In the genomic region with DNA sequence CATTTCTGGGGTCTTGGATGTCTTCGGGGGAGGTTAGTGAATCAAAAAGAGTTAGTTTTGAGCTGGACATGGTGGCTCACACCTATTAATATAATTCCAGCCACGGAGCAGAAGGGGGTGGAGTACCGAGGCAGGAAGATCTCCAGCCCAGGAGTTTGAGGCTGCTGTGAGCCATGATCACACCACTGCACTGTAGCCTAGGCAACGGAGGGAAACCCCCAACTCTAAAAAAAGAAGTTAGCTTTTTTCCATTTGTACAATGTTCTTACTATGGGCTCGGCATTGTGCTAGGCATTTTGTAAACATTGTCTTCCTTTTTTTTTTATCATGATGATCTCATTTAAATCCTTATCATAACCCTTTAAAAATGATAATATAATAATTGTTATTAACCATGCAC, we compare ENCODE assay signal across 11 cellular contexts. TPM values are rescaled to one million over a fixed set of nuclear protein-coding genes. Genes with fewer than 3 reads are reported as not detected.
DNase-seq lines count a peak whose midpoint lies in the region; ATAC-seq and TF ChIP-seq lines count a peak whose summit lies in the region.
"Had no signal": no experiment of that assay in that cellular context is flagged by ENCODE, and none has a peak within 500 bp of the region (broad histone marks: within the 10 kb centered on the region; RNA-seq: fewer than 3 reads in every experiment).

No MANE protein-coding gene starts in this region.

- BruUV-seq in mammary epithelial cell (replicated peaks; lab: Mats Ljungman, UMichigan) = no TSS peak

- no peaks in the 10 kb centered on the region for H3K27me3 Mint-ChIP-seq in activated B cell treated with CpG ODN at 0.5 μM for 24 hours

- H3K79me2 ChIP-seq in mammary epithelial cell (ENCODE audit: insufficient read depth, low read length) (no peaks in the 10 kb centered on the region), smooth muscle cell (ENCODE audit: low read depth) (no peaks in the 10 kb centered on the region)

- no peak overlapping the region for H3K4me3 ChIP-seq in mammary epithelial cell (replicated peaks in 1 of 3; ENCODE audit: insufficient read depth in 1 of 3, low read depth in 2 of 3, low read length in 3 of 3)
- no peak overlapping the region for H3K4me3 ChIP-seq in breast epithelium
- no peak overlapping the region for H3K4me3 ChIP-seq in smooth muscle cell
- H3K4me3 ChIP-seq: Peyer's patch, skin epidermis had no signal

- TF ChIP-seq CTCF in mammary epithelial cell (conservative IDR thresholded peaks at IDR 0.05 in 1 of 2, IDR thresholded peaks at IDR 0.05 in 1 of 2; ENCODE audit: extremely low read depth in 1 of 2, insufficient read depth in 1 of 2, low read depth in 1 of 2, low read length in 2 of 2) (no peak), breast epithelium (IDR thresholded peaks at IDR 0.05) (no peak), activated B cell treated with CpG ODN at 0.5 μM for 24 hours (IDR thresholded peaks at IDR 0.05) (no peak), smooth muscle cell (IDR thresholded peaks at IDR 0.05; ENCODE audit: borderline replicate concordance, insufficient read depth, poor library complexity, severe bottlenecking) (no peak)

- no peaks in the 10 kb centered on the region for H3K9me3 ChIP-seq in mammary epithelial cell (replicated peaks; ENCODE audit: insufficient read depth, low read length)
- H3K9me3 ChIP-seq in breast epithelium = no peaks in the 10 kb centered on the region
- H3K9me3 ChIP-seq in smooth muscle cell (replicated peaks; ENCODE audit: low read depth) = no peaks in the 10 kb centered on the region
- H3K9me3 ChIP-seq: Peyer's patch had no signal

- H3K9ac ChIP-seq in mammary epithelial cell (ENCODE audit: insufficient read depth, low read length) = no peak overlapping the region
- H3K9ac ChIP-seq in smooth muscle cell (ENCODE audit: low read depth) = no peak overlapping the region

- H3K36me3 ChIP-seq in mammary epithelial cell (ENCODE audit: insufficient read depth, low read length) (no peaks in the 10 kb centered on the region), breast epithelium (no peaks in the 10 kb centered on the region), smooth muscle cell (ENCODE audit: low read depth) (no peaks in the 10 kb centered on the region)
- H3K36me3 ChIP-seq: Peyer's patch had no signal

- dilution Hi-C loops in mammary epithelial cell (cut with HindIII; ENCODE audit: low sequenced_read_pairs) = no loop called here

- no peaks in the 10 kb centered on the region for H3F3A ChIP-seq in smooth muscle cell (ENCODE audit: low read depth)

- in situ Hi-C loops in mammary epithelial cell (cut with MboI; ENCODE audit: low sequenced_read_pairs in 2 of 2) = loop anchor here in 1 of 2 donors (10.0 kb wide), 1 partner anchor 82 kb away; no protein-coding TSS in a partner anchor

- H4K20me1 ChIP-seq in mammary epithelial cell (ENCODE audit: insufficient read depth, low read length) (no peaks in the 10 kb centered on the region), smooth muscle cell (ENCODE audit: low read depth) (no peaks in the 10 kb centered on the region)

- H3K4me3 Mint-ChIP-seq in activated B cell treated with CpG ODN at 0.5 μM for 24 hours = peak overlapping the region; percentile 73

- no peaks in the 10 kb centered on the region for H3K36me3 Mint-ChIP-seq in activated B cell treated with CpG ODN at 0.5 μM for 24 hours (ENCODE audit: low read depth)

- H3K27ac Mint-ChIP-seq in activated B cell treated with CpG ODN at 0.5 μM for 24 hours = peak overlapping the region; percentile 87

- TF ChIP-seq POLR2A in breast epithelium (IDR thresholded peaks at IDR 0.05) = no peak

- H3K27me3 ChIP-seq in mammary epithelial cell (ENCODE audit: insufficient read depth, low read length) (no peaks in the 10 kb centered on the region), breast epithelium (peaks cover 0 to 25% of the 10 kb centered on the region in 2 donors), smooth muscle cell (ENCODE audit: low read depth) (no peaks in the 10 kb centered on the region)
- H3K27me3 ChIP-seq: Peyer's patch had no signal

- H3K9me3 Mint-ChIP-seq in activated B cell treated with CpG ODN at 0.5 μM for 24 hours = no peaks in the 10 kb centered on the region

- DNase-seq in mammary epithelial cell = no peak
- DNase-seq in breast epithelium (ENCODE audit: low spot score in 2 of 2) = no peak
- DNase-seq in activated B cell treated with CpG ODN at 0.5 μM for 24 hours = no peak
- DNase-seq in smooth muscle cell (lab: John Stamatoyannopoulos, UW; ENCODE audit: unreplicated experiment) = no peak
- DNase-seq in LoVo (ENCODE audit: low spot score) = no peak
- DNase-seq: DMS53, Peyer's patch, trophoblast cell had no signal

- H3K4me1 Mint-ChIP-seq in activated B cell treated with CpG ODN at 0.5 μM for 24 hours = peaks cover 6% of the 10 kb centered on the region

- H2AFZ ChIP-seq in mammary epithelial cell (ENCODE audit: low read depth, low read length) = peak overlapping the region; percentile 28
- peak overlapping the region; percentile 24 for H2AFZ ChIP-seq in smooth muscle cell (ENCODE audit: low read depth)

- CTCF ChIA-PET in mammary epithelial cell (lab: Charles Lee; ENCODE audit: low non-redundant PET) = no interaction called here
- CTCF ChIA-PET in activated B cell treated with CpG ODN at 0.5 μM for 24 hours (lab: Charles Lee) = no interaction called here

- no peaks in the 10 kb centered on the region for H3K4me1 ChIP-seq in mammary epithelial cell (ENCODE audit: insufficient read depth, low read length)
- H3K4me1 ChIP-seq in breast epithelium = no peaks in the 10 kb centered on the region
- H3K4me1 ChIP-seq in smooth muscle cell (ENCODE audit: low read depth) = no peaks in the 10 kb centered on the region
- H3K4me1 ChIP-seq: Peyer's patch had no signal

- H3K4me2 ChIP-seq in mammary epithelial cell (ENCODE audit: insufficient read depth, low read depth, low read length) (no peak overlapping the region), smooth muscle cell (no peak overlapping the region)

- POLR2A ChIA-PET in activated B cell treated with CpG ODN at 0.5 μM for 24 hours (lab: Charles Lee) = interaction anchor here (0.9 to 1.3 kb wide), 2 partner anchors 9 to 38 kb away, joined by 3 to 11 read pairs; a partner anchor contains a TSS

- ATAC-seq in activated B cell treated with CpG ODN at 0.5 μM for 24 hours (ENCODE audit: low read depth) (peak; percentile 94), GM21447 (IDR thresholded peaks at IDR 0.05; ENCODE audit: unreplicated experiment) (no peak)

- 26% methylated on average over 5 of the region's 5 CpGs for WGBS in mammary epithelial cell (ENCODE audit: low coverage, missing lambda C conversion rate)
- 68% methylated on average over 5 of the region's 5 CpGs for WGBS in smooth muscle cell (ENCODE audit: low lambda C conversion rate)

- intact Hi-C loops in mammary epithelial cell (cut with micrococcal nuclease) = loop anchor here (5.0 kb wide), 1 partner anchor 274 kb away; no protein-coding TSS in a partner anchor
- intact Hi-C loops in breast epithelium (cut with DNase I; ENCODE audit: low total_unique reads) = no loop called here
- intact Hi-C loops in activated B cell treated with CpG ODN at 0.5 μM for 24 hours (cut with micrococcal nuclease) = loop anchor here (1.0 kb wide), 2 partner anchors 9 to 45 kb away; a partner anchor contains a TSS

- H3K27ac ChIP-seq in mammary epithelial cell (ENCODE audit: insufficient read depth, low read depth, low read length) = no peak overlapping the region
- H3K27ac ChIP-seq in breast epithelium = no peak overlapping the region
- no peak overlapping the region for H3K27ac ChIP-seq in smooth muscle cell (ENCODE audit: low read depth)
- H3K27ac ChIP-seq: Peyer's patch, skin epidermis had no signal

RNA-seq across cellular contexts. Expression of a gene that starts 8.3 kb away (rescaled TPM):
- total RNA-seq in mammary epithelial cell (10 to 100 TPM; 50.5 to 89.6 TPM), breast epithelium (10 to 100 TPM; 75.7 to 83.4 (median 76.7) TPM), activated B cell treated with CpG ODN at 0.5 μM for 24 hours (129 and 130 TPM in 2 replicates), smooth muscle cell (69.0 and 69.6 TPM in 2 replicates)
- polyA plus RNA-seq in mammary epithelial cell (112 TPM), smooth muscle cell (260 and 263 TPM in 2 replicates)
- polyA minus RNA-seq in mammary epithelial cell = 157 TPM

RNA-seq across cellular contexts. Expression of a gene that starts 15.5 kb away (rescaled TPM):
- not detected for total RNA-seq in mammary epithelial cell
- not detected for polyA plus RNA-seq in mammary epithelial cell
- not detected for polyA minus RNA-seq in mammary epithelial cell
- not detected for total RNA-seq in breast epithelium
- not detected in 2 replicates for total RNA-seq in activated B cell treated with CpG ODN at 0.5 μM for 24 hours
- total RNA-seq in smooth muscle cell = not detected in 2 replicates
- polyA plus RNA-seq in smooth muscle cell = 1.6 and 1.9 TPM in 2 replicates
- total RNA-seq: Peyer's patch had no signal
- polyA plus RNA-seq: neural cell had no signal

RNA-seq across cellular contexts. Expression of a gene that starts 44.3 kb away (rescaled TPM):
- total RNA-seq in mammary epithelial cell (under 1 TPM in 1 of 2 donors, not detected in 1; 0.17 TPM), breast epithelium (not detected), activated B cell treated with CpG ODN at 0.5 μM for 24 hours (0.10 and 0.40 TPM in 2 replicates), smooth muscle cell (51.0 and 54.6 TPM in 2 replicates)
- polyA plus RNA-seq in mammary epithelial cell (0.03 TPM), smooth muscle cell (49.7 and 51.4 TPM in 2 replicates)
- polyA minus RNA-seq in mammary epithelial cell = not detected

RNA-seq across cellular contexts. Expression of a gene that starts 44.7 kb away (rescaled TPM):
- total RNA-seq in mammary epithelial cell (100 to 1,000 TPM; 104 to 132 TPM), breast epithelium (10 to 100 TPM; 45.9 to 70.1 (median 64.2) TPM), activated B cell treated with CpG ODN at 0.5 μM for 24 hours (121 and 154 TPM in 2 replicates), smooth muscle cell (67.5 and 82.5 TPM in 2 replicates)
- polyA plus RNA-seq in mammary epithelial cell (115 TPM), smooth muscle cell (73.2 and 74.3 TPM in 2 replicates)
- 220 TPM for polyA minus RNA-seq in mammary epithelial cell

Comparison
In these comparisons a context has a peak if more than half of its experiments do, and no peak if none do; other contexts are left out.
1. RNA of a gene that starts 44.3 kb away (total RNA-seq): 51.0 to 54.6 TPM in smooth muscle cell; 0.10 to 0.40 TPM in activated B cell treated with CpG ODN at 0.5 μM for 24 hours, 0.17 TPM in mammary epithelial cell and not detected in breast epithelium; every median in the first group is over 10 times any median in the second.